Comparison of ENCODE assay signal across 17 cellular contexts in genomic region chr4:17174751-17175150, GRCh38.
A peak's percentile ranks its signal among the peaks of the same experiment; 100 is the strongest.
DNase-seq lines count a peak whose midpoint lies in the region; ATAC-seq and TF ChIP-seq lines count a peak whose summit lies in the region.
"Had no signal": no experiment of that assay in that cellular context is flagged by ENCODE, and none has a peak within 500 bp of the region (broad histone marks: within the 10 kb centered on the region; RNA-seq: fewer than 3 reads in every experiment).

No MANE protein-coding gene starts in this region.

- no peak for TF ChIP-seq POLR2A in heart left ventricle (IDR thresholded peaks at IDR 0.05)

- intact Hi-C loops in Right ventricle myocardium superior (cut with DNase I): loop anchor here (10.0 kb wide), 1 partner anchor 150 kb away; no protein-coding TSS in a partner anchor
- intact Hi-C loops in heart left ventricle (cut with DNase I): loop anchor here in 7 of 10 donors (5.0 to 10.0 kb wide), 3 partner anchors 140 to 150 kb away; no protein-coding TSS in a partner anchor

- ATAC-seq in Right ventricle myocardium superior (ENCODE audit: poor library complexity): peak; percentile 61
- ATAC-seq in heart left ventricle: no peak
- ATAC-seq in HG02571 (IDR thresholded peaks at IDR 0.05; ENCODE audit: unreplicated experiment): no peak
- ATAC-seq: HCT116 had no signal

- H3K79me2 ChIP-seq in GM23248 (ENCODE audit: insufficient read depth) (no peaks in the 10 kb centered on the region), osteoblast (ENCODE audit: insufficient read depth, low read length) (no peaks in the 10 kb centered on the region)

- H3K4me3 ChIP-seq in heart left ventricle (no peak overlapping the region), GM23248 (no peak overlapping the region), fibroblast of mammary gland (ENCODE audit: control insufficient read depth, low read depth, low read length) (no peak overlapping the region), osteoblast (ENCODE audit: insufficient read depth, low read length) (no peak overlapping the region)
- H3K4me3 ChIP-seq: BLaER1 had no signal

- no peaks in the 10 kb centered on the region for H3F3A ChIP-seq in GM23248 (ENCODE audit: insufficient read depth)

- TF ChIP-seq CTCF in heart left ventricle (IDR thresholded peaks at IDR 0.05): no peak
- no peak for TF ChIP-seq CTCF in fibroblast of mammary gland (conservative IDR thresholded peaks at IDR 0.05; ENCODE audit: control insufficient read depth, insufficient read depth, low read depth, low read length)
- no peak for TF ChIP-seq CTCF in osteoblast (IDR thresholded peaks at IDR 0.05; ENCODE audit: extremely low read depth, low read depth, low read length)

- H3K36me3 ChIP-seq in heart left ventricle (no peaks in the 10 kb centered on the region), GM23248 (ENCODE audit: low read depth) (no peaks in the 10 kb centered on the region), osteoblast (ENCODE audit: insufficient read depth, low read length) (no peaks in the 10 kb centered on the region)
- H3K36me3 ChIP-seq: BLaER1 had no signal

- H3K4me2 ChIP-seq in GM23248 (ENCODE audit: unreplicated experiment) (no peak overlapping the region), osteoblast (ENCODE audit: insufficient read depth, low read length) (no peak overlapping the region)
- H3K4me2 ChIP-seq: BLaER1 had no signal

- DNase-seq in Right ventricle myocardium superior (no peak), heart left ventricle (no peak), GM23248 (no peak), fibroblast of mammary gland (ENCODE audit: low read depth) (peak; percentile 30), osteoblast (ENCODE audit: insufficient read length, low spot score, missing footprints) (no peak), activated gamma-delta T cell treated with Interleukin-2 at 50 U/mL for 16 hours (no peak)
- DNase-seq: 8988T; CD4-positive, alpha-beta memory T cell; DMS153; DMS79; GDM1; GOT3; H7; HFFc6 had no signal

- H2AFZ ChIP-seq in GM23248 (0 out of 2 replicates have a peak overlapping the region, but pooled peaks have one; percentile 27), osteoblast (ENCODE audit: low read length) (peak overlapping the region; percentile 38)

- H3K4me1 ChIP-seq in heart left ventricle (peaks cover 0 to 6% (median 0%) of the 10 kb centered on the region in 12 donors), GM23248 (ENCODE audit: insufficient read depth) (peaks cover 6% of the 10 kb centered on the region; the same call in 1 of the 2 replicates), osteoblast (ENCODE audit: insufficient read depth, low read length) (peaks cover 3% of the 10 kb centered on the region)

- H3K9me3 ChIP-seq in heart left ventricle (no peaks in the 10 kb centered on the region), GM23248 (ENCODE audit: low read depth) (no peaks in the 10 kb centered on the region), osteoblast (ENCODE audit: low read depth, low read length) (no peaks in the 10 kb centered on the region)
- H3K9me3 ChIP-seq: BLaER1 had no signal

- no peak overlapping the region for H3K9ac ChIP-seq in GM23248
- H3K9ac ChIP-seq: BLaER1 had no signal

- H3K27me3 ChIP-seq in heart left ventricle: no peaks in the 10 kb centered on the region
- no peaks in the 10 kb centered on the region for H3K27me3 ChIP-seq in GM23248 (replicated peaks; ENCODE audit: insufficient read depth)
- no peaks in the 10 kb centered on the region for H3K27me3 ChIP-seq in osteoblast (ENCODE audit: insufficient read depth, low read length)
- H3K27me3 ChIP-seq: BLaER1 had no signal

- H3K27ac ChIP-seq in heart left ventricle (no peak overlapping the region), GM23248 (no peak overlapping the region), osteoblast (ENCODE audit: low read depth, low read length) (no peak overlapping the region)
- H3K27ac ChIP-seq: BLaER1 had no signal

- H4K20me1 ChIP-seq in GM23248 (ENCODE audit: insufficient read depth): no peaks in the 10 kb centered on the region
- H4K20me1 ChIP-seq in osteoblast (ENCODE audit: insufficient read depth, low read length): no peaks in the 10 kb centered on the region
- H4K20me1 ChIP-seq: BLaER1 had no signal

- in situ Hi-C loops in GM23248 (cut with MboI): no loop called here

- 0 out of 2 replicates have a peak, but pooled peaks cover 6% of the 10 kb centered on the region for H3K9me2 ChIP-seq in GM23248 (ENCODE audit: insufficient read depth)
